1 cellular context compared by ENCODE assay signal in genomic region chr19:18452386-18452785, GRCh38.
TF ChIP-seq lines count a peak whose summit lies in the region.

No MANE protein-coding gene starts in this region.

TF ChIP-seq in H1, 55 proteins besides CTCF, POLR2A, EP300 and RAD21:
- TF ChIP-seq HDAC2 (IDR thresholded peaks at IDR 0.05; ENCODE audit: borderline replicate concordance in 1 of 2, low read depth in 2 of 2, low read length in 2 of 2) (no peak), HDAC6 (IDR thresholded peaks at IDR 0.05; ENCODE audit: low read depth, low read length) (no peak), BACH1 (IDR thresholded peaks at IDR 0.05; ENCODE audit: low read length) (no peak), KDM1A (IDR thresholded peaks at IDR 0.05; ENCODE audit: borderline replicate concordance, low read length) (no peak), CHD7 (IDR thresholded peaks at IDR 0.05; ENCODE audit: insufficient replicate concordance, low read length) (no peak), NRF1 (IDR thresholded peaks at IDR 0.05; ENCODE audit: low read depth, low read length) (no peak), SP4 (IDR thresholded peaks at IDR 0.05; ENCODE audit: low read length) (no peak), E2F6 (IDR thresholded peaks at IDR 0.05) (no peak), CREB1 (IDR thresholded peaks at IDR 0.05) (no peak), ATF2 (IDR thresholded peaks at IDR 0.05; ENCODE audit: low read length) (no peak), KDM4A (IDR thresholded peaks at IDR 0.05; ENCODE audit: low read depth, low read length, severe bottlenecking) (no peak), SP1 (IDR thresholded peaks at IDR 0.05; ENCODE audit: low read depth, low read length) (no peak)
